15 cellular contexts compared by ENCODE assay signal in the genomic region with DNA sequence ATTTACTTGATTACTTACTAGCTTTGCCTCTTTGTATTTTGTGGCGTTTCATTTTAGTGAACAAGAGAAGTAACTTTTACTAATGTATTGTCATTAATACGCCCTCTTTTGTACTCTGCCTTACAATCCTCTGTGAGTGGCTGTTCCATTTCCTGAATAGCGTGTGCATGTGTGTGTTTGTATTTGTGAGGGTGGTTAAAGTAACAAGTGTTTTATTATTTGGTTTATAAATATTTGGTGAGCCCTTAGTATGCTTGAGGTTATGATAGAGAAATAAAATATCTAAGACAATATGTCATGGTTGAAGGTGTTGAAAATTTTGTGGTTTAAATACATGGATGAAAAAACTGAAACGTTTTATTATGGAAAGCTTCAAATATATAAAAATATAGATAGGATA.
"Had no signal": no experiment of that assay in that cellular context is flagged by ENCODE, and none has a peak within 500 bp of the region (broad histone marks: within the 10 kb centered on the region; RNA-seq: fewer than 3 reads in every experiment).

No MANE protein-coding gene starts in this region.

- H3K4me3 Mint-ChIP-seq: activated CD4-positive, alpha-beta T cell treated with anti-CD3 and anti-CD28 coated beads, Interleukin-2, amount 10 ng/mL, durations not matched to agents 7 days and 5 days; activated naive CD8-positive, alpha-beta T cell treated with anti-CD3 and anti-CD28 coated beads, Interleukin-2, amount 50 U/mL, for 24 hours; endodermal cell; nephron progenitor cell; T-helper 2 cell treated with Interferon-gamma antibody and Interleukin-4, amounts not matched to agents 5 μg/mL and 100 μg/mL, for 36 hours had no signal

- H3K27ac ChIP-seq: right lobe of liver, thyroid gland had no signal

- H3K27me3 ChIP-seq: dorsolateral prefrontal cortex, right lobe of liver, thyroid gland had no signal

- DNase-seq: activated CD4-positive, alpha-beta T cell treated with anti-CD3 and anti-CD28 coated beads, Interleukin-2, amount 10 ng/mL, durations not matched to agents 7 days and 5 days; activated CD4-positive, CD25-positive, alpha-beta regulatory T cell; activated naive CD4-positive, alpha-beta T cell treated with Interleukin-2 at 50 U/mL for 16 hours; activated naive CD8-positive, alpha-beta T cell treated with anti-CD3 and anti-CD28 coated beads, Interleukin-2, amount 50 U/mL, for 24 hours; activated T-cell treated with anti-CD3 and anti-CD28 coated beads for 4 hours; aorta; dorsolateral prefrontal cortex; endodermal cell; nephron progenitor cell; right lobe of liver; stimulated activated CD4-positive, alpha-beta T cell treated with anti-CD3 and anti-CD28 coated beads, Interleukin-1b, Interleukin-23, amount 100 ng/mL, for 48 hours; thyroid gland had no signal

- H3K27me3 Mint-ChIP-seq: activated CD4-positive, alpha-beta T cell treated with anti-CD3 and anti-CD28 coated beads, Interleukin-2, amount 10 ng/mL, durations not matched to agents 7 days and 5 days; activated naive CD8-positive, alpha-beta T cell treated with anti-CD3 and anti-CD28 coated beads, Interleukin-2, amount 50 U/mL, for 24 hours had no signal

- H3K4me3 ChIP-seq: dorsolateral prefrontal cortex, right lobe of liver, thyroid gland had no signal

- H3K4me1 ChIP-seq: right lobe of liver had no signal

- H3K9me3 Mint-ChIP-seq: activated CD4-positive, alpha-beta T cell treated with anti-CD3 and anti-CD28 coated beads, Interleukin-2, amount 10 ng/mL, durations not matched to agents 7 days and 5 days; activated naive CD8-positive, alpha-beta T cell treated with anti-CD3 and anti-CD28 coated beads, Interleukin-2, amount 50 U/mL, for 24 hours; endodermal cell; nephron progenitor cell; T-helper 2 cell treated with Interferon-gamma antibody and Interleukin-4, amounts not matched to agents 5 μg/mL and 100 μg/mL, for 36 hours had no signal

- H3K9me3 ChIP-seq: right lobe of liver, thyroid gland had no signal

- ATAC-seq: activated naive CD8-positive, alpha-beta T cell treated with anti-CD3 and anti-CD28 coated beads, Interleukin-2, amount 50 U/mL, for 24 hours; esophagus mucosa had no signal

- H3K36me3 ChIP-seq: right lobe of liver, thyroid gland had no signal

- H3K27ac Mint-ChIP-seq: activated CD4-positive, alpha-beta T cell treated with anti-CD3 and anti-CD28 coated beads, Interleukin-2, amount 10 ng/mL, durations not matched to agents 7 days and 5 days; activated naive CD8-positive, alpha-beta T cell treated with anti-CD3 and anti-CD28 coated beads, Interleukin-2, amount 50 U/mL, for 24 hours; endodermal cell; nephron progenitor cell; T-helper 2 cell treated with Interferon-gamma antibody and Interleukin-4, amounts not matched to agents 5 μg/mL and 100 μg/mL, for 36 hours had no signal

- FAIRE-seq: urothelium cell line had no signal
